In genomic region chr11:65334696-65335295, GRCh38 we compare ENCODE assay signal across 1 cellular context.
TF ChIP-seq lines count a peak whose summit lies in the region.

No MANE protein-coding gene starts in this region.

TF ChIP-seq in endothelial cell of umbilical vein, 7 proteins besides CTCF, POLR2A, EP300 and RAD21:
- TF ChIP-seq GATA2 (IDR thresholded peaks at IDR 0.05; ENCODE audit: insufficient read depth, insufficient read length, low read depth, low read length) (no peak), EZH2 (IDR thresholded peaks at IDR 0.05; ENCODE audit: borderline replicate concordance, low read depth, low read length, severe bottlenecking) (no peak), FOS (IDR thresholded peaks at IDR 0.05; ENCODE audit: borderline replicate concordance, insufficient read depth, low read length) (no peak), JUN (IDR thresholded peaks at IDR 0.05; ENCODE audit: borderline replicate concordance, insufficient read depth, insufficient read length, low read depth) (no peak), MYC (IDR thresholded peaks at IDR 0.05; ENCODE audit: low read depth, low read length) (no peak), POLR2AphosphoS5 (IDR thresholded peaks at IDR 0.05; ENCODE audit: insufficient read depth, low read depth, low read length) (no peak)
- TF ChIP-seq, protein P1, sequence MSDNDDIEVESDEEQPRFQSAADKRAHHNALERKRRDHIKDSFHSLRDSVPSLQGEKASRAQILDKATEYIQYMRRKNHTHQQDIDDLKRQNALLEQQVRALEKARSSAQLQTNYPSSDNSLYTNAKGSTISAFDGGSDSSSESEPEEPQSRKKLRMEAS (IDR thresholded peaks at IDR 0.05; ENCODE audit: insufficient read depth, insufficient read length), result no peak
